In genomic region chr5:73214921-73215490, GRCh38 we compare ENCODE assay signal across 13 cellular contexts. TPM values are rescaled to one million over a fixed set of nuclear protein-coding genes. Genes with fewer than 3 reads are reported as not detected.
DNase-seq lines count a peak whose midpoint lies in the region; ATAC-seq and TF ChIP-seq lines count a peak whose summit lies in the region.
"Had no signal": no experiment of that assay in that cellular context is flagged by ENCODE, and none has a peak within 500 bp of the region (broad histone marks: within the 10 kb centered on the region; RNA-seq: fewer than 3 reads in every experiment).

No MANE protein-coding gene starts in this region.

- no peak for TF ChIP-seq CTCF in WTC11 (IDR thresholded peaks at IDR 0.05)
- TF ChIP-seq CTCF in nephron (IDR thresholded peaks at IDR 0.05; ENCODE audit: unreplicated experiment in 3 of 3): no peak

- peak; percentile 33 for DNase-seq in ELF-1 (ENCODE audit: low read depth, low spot score)
- peak; percentile 85 for DNase-seq in NCI-H1092 treated with DMSO at 0.1 percent for 48 hours (lab: John Stamatoyannopoulos, UW)
- no peak for DNase-seq in WTC11 (ENCODE audit: low spot score)
- DNase-seq in activated effector memory CD4-positive, alpha-beta T cell treated with anti-CD3 and anti-CD28 coated beads, Interleukin-2, amount 50 U/mL, for 16 hours: no peak
- no peak for DNase-seq in activated CD8-positive, alpha-beta memory T cell treated with anti-CD3 and anti-CD28 coated beads, Interleukin-2, amount 50 U/mL, for 48 hours
- DNase-seq: activated CD4-positive, alpha-beta T cell treated with anti-CD3 and anti-CD28 coated beads, Interleukin-2, amount 50 U/mL, for 48 hours; sigmoid colon; uterus had no signal

- H3K27ac Mint-ChIP-seq in WTC11 (no peak overlapping the region), nephron (peak overlapping the region in 2 of 3 experiments; percentile 59 to 65)

- ATAC-seq in WTC11 (no peak), GM18505 (IDR thresholded peaks at IDR 0.05; ENCODE audit: unreplicated experiment) (no peak)

- TF ChIP-seq POLR2A in GM18505 (IDR thresholded peaks at IDR 0.05; ENCODE audit: borderline replicate concordance, extremely low read depth, insufficient read depth, insufficient read length): no peak

- POLR2A ChIA-PET in WTC11 (lab: Charles Lee): interaction anchor here (1.6 kb wide), 1 partner anchor 26 kb away, joined by 5 read pairs; no protein-coding TSS in a partner anchor

- H3K9me3 Mint-ChIP-seq in WTC11 (peaks cover 16% of the 10 kb centered on the region), nephron (peaks cover 16% of the 10 kb centered on the region)

- H3K27me3 Mint-ChIP-seq in WTC11 (ENCODE audit: low read depth) (peaks cover 71% of the 10 kb centered on the region), nephron (ENCODE audit: low read depth) (peaks cover 90% of the 10 kb centered on the region)

- peaks cover 23% of the 10 kb centered on the region for H3K4me1 Mint-ChIP-seq in WTC11
- peaks cover 21% of the 10 kb centered on the region for H3K4me1 Mint-ChIP-seq in nephron

- H3K4me3 Mint-ChIP-seq in WTC11 (peak overlapping the region; percentile 64), nephron (peak overlapping the region; percentile 67 to 75 (median 69))

- H3K36me3 Mint-ChIP-seq in WTC11: peaks cover 6% of the 10 kb centered on the region
- peaks cover 4% of the 10 kb centered on the region for H3K36me3 Mint-ChIP-seq in nephron (ENCODE audit: low read depth)

- CTCF ChIA-PET in WTC11 (lab: Charles Lee): interaction anchor here (0.7 to 3.9 kb wide), 30 partner anchors 8 to 379 kb away, joined by 3 to 92 read pairs (median 15); partner anchors contain the start of genes FCHO2 and TMEM171

TF ChIP-seq in WTC11, 78 proteins besides CTCF, POLR2A, EP300 and RAD21:
- TF ChIP-seq NR3C1 (CRISPR knock-in tag; conservative IDR thresholded peaks at IDR 0.05; ENCODE audit: low read depth): no peak
- TF ChIP-seq ZNF512 (CRISPR knock-in tag; IDR thresholded peaks at IDR 0.05; ENCODE audit: borderline replicate concordance): no peak
- no peak for TF ChIP-seq ZNF263 (CRISPR knock-in tag; IDR thresholded peaks at IDR 0.05; ENCODE audit: low read depth)
- no peak for TF ChIP-seq ZNF423 (CRISPR knock-in tag; IDR thresholded peaks at IDR 0.05)
- TF ChIP-seq SOX15 (CRISPR knock-in tag; IDR thresholded peaks at IDR 0.05): no peak
- no peak for TF ChIP-seq ZNF317 (CRISPR knock-in tag; IDR thresholded peaks at IDR 0.05; ENCODE audit: borderline replicate concordance, low read depth)
- TF ChIP-seq TEAD4 (CRISPR knock-in tag; IDR thresholded peaks at IDR 0.05): no peak
- TF ChIP-seq MAX (CRISPR knock-in tag; IDR thresholded peaks at IDR 0.05): no peak
- TF ChIP-seq, protein P1, sequence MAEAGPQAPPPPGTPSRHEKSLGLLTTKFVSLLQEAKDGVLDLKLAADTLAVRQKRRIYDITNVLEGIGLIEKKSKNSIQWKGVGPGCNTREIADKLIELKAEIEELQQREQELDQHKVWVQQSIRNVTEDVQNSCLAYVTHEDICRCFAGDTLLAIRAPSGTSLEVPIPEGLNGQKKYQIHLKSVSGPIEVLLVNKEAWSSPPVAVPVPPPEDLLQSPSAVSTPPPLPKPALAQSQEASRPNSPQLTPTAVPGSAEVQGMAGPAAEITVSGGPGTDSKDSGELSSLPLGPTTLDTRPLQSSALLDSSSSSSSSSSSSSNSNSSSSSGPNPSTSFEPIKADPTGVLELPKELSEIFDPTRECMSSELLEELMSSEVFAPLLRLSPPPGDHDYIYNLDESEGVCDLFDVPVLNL (CRISPR knock-in tag; IDR thresholded peaks at IDR 0.05; ENCODE audit: borderline replicate concordance, low read depth): no peak
- TF ChIP-seq NR2C2 (CRISPR knock-in tag; IDR thresholded peaks at IDR 0.05): no peak
- no peak for TF ChIP-seq NFATC4 (CRISPR knock-in tag; IDR thresholded peaks at IDR 0.05)

RNA-seq across cellular contexts. Expression of gene TMEM174, which starts 42.0 kb away (rescaled TPM):
- total RNA-seq in WTC11 (2021): not detected in 3 replicates
- total RNA-seq: gastroesophageal sphincter, HepG2, NCI-H460, sigmoid colon, uterus had no signal

Comparison
In these comparisons a context has a peak if more than half of its experiments do, and no peak if none do; other contexts are left out.
1. DNase-seq: peak in ELF-1 (single experiment) and NCI-H1092 treated with DMSO at 0.1 percent for 48 hours (single experiment); none in WTC11 (single experiment), activated effector memory CD4-positive, alpha-beta T cell treated with anti-CD3 and anti-CD28 coated beads, Interleukin-2, amount 50 U/mL, for 16 hours (single experiment) and activated CD8-positive, alpha-beta memory T cell treated with anti-CD3 and anti-CD28 coated beads, Interleukin-2, amount 50 U/mL, for 48 hours (single experiment).